23 cellular contexts compared by ENCODE assay signal in the genomic region with DNA sequence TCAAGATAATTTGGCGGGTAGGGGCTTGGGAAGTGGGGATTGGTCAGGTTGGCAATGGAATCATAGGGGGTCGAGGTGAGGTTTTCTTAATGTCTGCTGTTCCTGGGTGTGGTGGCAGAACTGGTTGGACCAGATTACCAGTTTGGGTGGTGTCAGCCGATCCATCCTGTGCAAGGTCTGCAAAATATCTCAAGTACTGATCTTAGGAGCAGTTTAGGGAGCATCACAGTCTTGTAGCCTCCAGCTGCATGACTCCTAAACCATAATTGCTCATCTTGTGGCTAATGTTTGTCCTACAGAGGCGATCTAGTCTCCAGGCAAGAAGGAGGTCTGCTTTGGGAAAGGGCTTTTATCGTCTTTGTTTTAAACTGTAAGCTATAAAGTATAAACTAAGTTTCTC.
DNase-seq lines count a peak whose midpoint lies in the region; ATAC-seq, FAIRE-seq and TF ChIP-seq lines count a peak whose summit lies in the region.
"Had no signal": no experiment of that assay in that cellular context is flagged by ENCODE, and none has a peak within 500 bp of the region (broad histone marks: within the 10 kb centered on the region; RNA-seq: fewer than 3 reads in every experiment).

No MANE protein-coding gene starts in this region.

- H3K4me1 Mint-ChIP-seq in Calu3 (ENCODE audit: low read depth, unreplicated experiment): no peaks in the 10 kb centered on the region
- H3K4me1 Mint-ChIP-seq: CD8-positive, alpha-beta memory T cell had no signal

- FAIRE-seq in bronchial epithelial cell (lab: Jason Lieb, UNC): no peak
- FAIRE-seq: A204.1, D721Med, GM12878 had no signal

- ATAC-seq in GM21381 (IDR thresholded peaks at IDR 0.05; ENCODE audit: unreplicated experiment) (no peak), GM18511 (IDR thresholded peaks at IDR 0.05; ENCODE audit: unreplicated experiment) (no peak), upper lobe of right lung (no peak)
- ATAC-seq: GM12878 had no signal

- H3K4me1 ChIP-seq in upper lobe of right lung: no peaks in the 10 kb centered on the region

- H3K36me3 ChIP-seq in bronchial epithelial cell (ENCODE audit: control insufficient read depth, insufficient read depth, low read length): no peaks in the 10 kb centered on the region
- H3K36me3 ChIP-seq in upper lobe of right lung: no peaks in the 10 kb centered on the region

- BruUV-seq in Calu3 (replicated peaks; lab: Mats Ljungman, UMichigan): no TSS peak

- CTCF ChIA-PET in Calu3 (lab: Charles Lee): no interaction called here

- no peak overlapping the region for H3K4me3 ChIP-seq in bronchial epithelial cell (ENCODE audit: low read depth, low read length)
- no peak overlapping the region for H3K4me3 ChIP-seq in upper lobe of right lung
- H3K4me3 ChIP-seq: GM12878 had no signal

- H3K27me3 ChIP-seq in bronchial epithelial cell (ENCODE audit: control insufficient read depth, insufficient read depth, low read length) (no peaks in the 10 kb centered on the region), upper lobe of right lung (no peaks in the 10 kb centered on the region)

- no peak overlapping the region for H3K27ac Mint-ChIP-seq in Calu3 (ENCODE audit: unreplicated experiment)

- no peaks in the 10 kb centered on the region for H3K36me3 Mint-ChIP-seq in Calu3 (ENCODE audit: insufficient read depth, unreplicated experiment)
- H3K36me3 Mint-ChIP-seq: CD8-positive, alpha-beta memory T cell had no signal

- H3K9me3 ChIP-seq in upper lobe of right lung: no peaks in the 10 kb centered on the region

- H3K27ac ChIP-seq in upper lobe of right lung: no peak overlapping the region
- H3K27ac ChIP-seq: C4-2B had no signal

- H3K27me3 Mint-ChIP-seq in Calu3 (ENCODE audit: unreplicated experiment): peaks cover 7% of the 10 kb centered on the region
- H3K27me3 Mint-ChIP-seq: CD8-positive, alpha-beta memory T cell had no signal

- H3K9me3 Mint-ChIP-seq in Calu3 (ENCODE audit: low read depth, unreplicated experiment): peaks cover 4% of the 10 kb centered on the region

- no peak overlapping the region for H3K4me3 Mint-ChIP-seq in Calu3 (ENCODE audit: low read depth, unreplicated experiment)
- H3K4me3 Mint-ChIP-seq: CD8-positive, alpha-beta memory T cell had no signal

- DNase-seq in Calu3 (peak; percentile 1), M059J (ENCODE audit: low read depth) (peak; percentile 69), bronchial epithelial cell (ENCODE audit: low read depth) (peak; percentile 31), islet precursor cell (peak; percentile 93), NCI-H2029 (lab: John Stamatoyannopoulos, UW) (no peak), upper lobe of right lung (no peak)
- DNase-seq: CD8-positive, alpha-beta memory T cell; DMS53; GOT3; Karpas-422; NCI-H1417 treated with DMSO at 0.1 percent for 48 hours; NCI-H187; NCI-H2107; NCI-H2227 treated with DMSO at 0.1 percent for 48 hours; NCI-H524 treated with DMSO at 0.1 percent for 48 hours; OCI-M1; SHP77 had no signal

- no peak for TF ChIP-seq CTCF in Calu3 (IDR thresholded peaks at IDR 0.05; ENCODE audit: unreplicated experiment)
- TF ChIP-seq CTCF in bronchial epithelial cell (IDR thresholded peaks at IDR 0.05; ENCODE audit: insufficient read depth, low read length, severe bottlenecking): no peak
- no peak for TF ChIP-seq CTCF in upper lobe of right lung (IDR thresholded peaks at IDR 0.05)

- intact Hi-C loops in Calu3 (cut with micrococcal nuclease; ENCODE audit: unreplicated experiment): no loop called here
- intact Hi-C loops in upper lobe of right lung (cut with DNase I): no loop called here

Comparison
In these comparisons a context has a peak if more than half of its experiments do, and no peak if none do; other contexts are left out.
1. DNase-seq: peak in Calu3 (single experiment), M059J (single experiment), bronchial epithelial cell (single experiment) and islet precursor cell (single experiment); none in NCI-H2029 (single experiment) and upper lobe of right lung (single experiment).